In the genomic region with DNA sequence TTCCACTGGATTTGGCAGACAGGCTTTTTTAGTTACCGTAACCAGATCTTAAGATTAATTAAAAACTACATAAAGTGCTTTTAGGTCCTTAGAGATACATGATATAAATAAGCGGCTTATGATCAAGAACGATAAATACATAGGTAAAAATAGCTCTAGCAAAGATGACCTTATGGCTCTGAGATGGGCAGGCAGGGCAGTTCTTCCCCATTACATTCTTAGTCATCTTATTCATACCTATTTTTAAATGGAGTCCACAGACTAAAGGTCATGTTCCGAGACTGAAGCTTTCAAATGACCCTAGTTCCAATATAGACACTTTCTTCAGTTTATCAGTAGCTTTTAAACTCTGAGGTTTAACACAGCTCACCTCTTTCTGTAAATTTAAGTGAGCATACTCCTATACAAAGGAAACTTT, we compare ENCODE assay signal across 9 cellular contexts. TPM values are rescaled to one million over a fixed set of nuclear protein-coding genes. Genes with fewer than 3 reads are reported as not detected.
DNase-seq lines count a peak whose midpoint lies in the region; ATAC-seq and TF ChIP-seq lines count a peak whose summit lies in the region.
"Had no signal": no experiment of that assay in that cellular context is flagged by ENCODE, and none has a peak within 500 bp of the region (broad histone marks: within the 10 kb centered on the region; RNA-seq: fewer than 3 reads in every experiment).

No MANE protein-coding gene starts in this region.

- dilution Hi-C loops in mammary epithelial cell (cut with HindIII; ENCODE audit: low sequenced_read_pairs): loop anchor here (10.0 kb wide), 1 partner anchor 60 kb away; a partner anchor contains a TSS

- WGBS in mammary epithelial cell (ENCODE audit: low coverage, missing lambda C conversion rate): 27% methylated on average over 4 of the region's 4 CpGs
- 100% methylated on average over 1 of the region's 4 CpGs for WGBS in mesodermal cell (ENCODE audit: insufficient coverage in 2 of 2), 2 experiments

- no TSS peak for BruUV-seq in mammary epithelial cell (replicated peaks; lab: Mats Ljungman, UMichigan)

- peak overlapping the region; percentile 100 for H3K9ac ChIP-seq in mammary epithelial cell (ENCODE audit: insufficient read depth, low read length)

- H2AFZ ChIP-seq in mammary epithelial cell (ENCODE audit: low read depth, low read length): no peak overlapping the region

- H3K79me2 ChIP-seq in mammary epithelial cell (ENCODE audit: insufficient read depth, low read length): peaks cover 77% of the 10 kb centered on the region

- H3K4me2 ChIP-seq in mammary epithelial cell (ENCODE audit: insufficient read depth, low read depth, low read length): peak overlapping the region; percentile 75

- CTCF ChIA-PET in mammary epithelial cell (lab: Charles Lee; ENCODE audit: low non-redundant PET): no interaction called here

- H3K27ac ChIP-seq in cardiac muscle cell (peak overlapping the region; percentile 51), mammary epithelial cell (ENCODE audit: insufficient read depth, low read depth, low read length) (peak overlapping the region; percentile 89), mesodermal cell (ENCODE audit: low read depth, low read length, severe bottlenecking) (peak overlapping the region; percentile 42)

- H3K27me3 ChIP-seq in cardiac muscle cell: no peaks in the 10 kb centered on the region
- no peaks in the 10 kb centered on the region for H3K27me3 ChIP-seq in mammary epithelial cell (ENCODE audit: insufficient read depth, low read length)

- DNase-seq in cardiac muscle cell (ENCODE audit: low read depth in 1 of 2, low spot score in 1 of 2) (peak in 1 of 2 donors; percentile 36), Right ventricle myocardium inferior (ENCODE audit: missing footprints) (no peak), mammary epithelial cell (no peak), iPS-NIHi7 (ENCODE audit: extremely low spot score) (no peak), NCI-H2171 (lab: John Stamatoyannopoulos, UW) (no peak)
- DNase-seq: islet precursor cell had no signal

- no peak for ATAC-seq in Right ventricle myocardium inferior
- no peak for ATAC-seq in activated CD4-positive, CD25-positive, alpha-beta regulatory T cell treated with anti-CD3 and anti-CD28 coated beads, Interleukin-2, amount 50 U/mL, for 24 hours
- ATAC-seq in HG02759 (IDR thresholded peaks at IDR 0.05; ENCODE audit: unreplicated experiment): no peak

- H3K9me3 ChIP-seq in cardiac muscle cell (ENCODE audit: low read depth) (no peaks in the 10 kb centered on the region), mammary epithelial cell (replicated peaks; ENCODE audit: insufficient read depth, low read length) (no peaks in the 10 kb centered on the region), mesodermal cell (ENCODE audit: control insufficient read depth, low read length) (no peaks in the 10 kb centered on the region)

- no peak for TF ChIP-seq CTCF in cardiac muscle cell (IDR thresholded peaks at IDR 0.05; ENCODE audit: low read depth, low read length)
- no peak for TF ChIP-seq CTCF in mammary epithelial cell (conservative IDR thresholded peaks at IDR 0.05 in 1 of 2, IDR thresholded peaks at IDR 0.05 in 1 of 2; ENCODE audit: extremely low read depth in 1 of 2, insufficient read depth in 1 of 2, low read depth in 1 of 2, low read length in 2 of 2)

- H3K4me1 ChIP-seq in cardiac muscle cell (ENCODE audit: low read depth): peaks cover 31% of the 10 kb centered on the region
- peaks cover 29% of the 10 kb centered on the region for H3K4me1 ChIP-seq in mammary epithelial cell (ENCODE audit: insufficient read depth, low read length)
- peaks cover 19% of the 10 kb centered on the region for H3K4me1 ChIP-seq in mesodermal cell (ENCODE audit: control insufficient read depth, insufficient read depth, low read length, poor library complexity, severe bottlenecking)

- peaks cover 26% of the 10 kb centered on the region for H4K20me1 ChIP-seq in mammary epithelial cell (ENCODE audit: insufficient read depth, low read length)

- intact Hi-C loops in Right ventricle myocardium inferior (cut with DNase I): no loop called here
- intact Hi-C loops in mammary epithelial cell (cut with micrococcal nuclease): loop anchor here (5.0 kb wide), 1 partner anchor 122 kb away; a partner anchor contains a TSS

- in situ Hi-C loops in mammary epithelial cell (cut with MboI; ENCODE audit: low sequenced_read_pairs in 2 of 2): no loop called here

- H3K4me3 ChIP-seq in cardiac muscle cell (peak overlapping the region; percentile 76), mammary epithelial cell (replicated peaks in 1 of 3; ENCODE audit: insufficient read depth in 1 of 3, low read depth in 2 of 3, low read length in 3 of 3) (peak overlapping the region; percentile 77 to 97 (median 85)), mesodermal cell (ENCODE audit: extremely low read depth, insufficient read depth, low read length, poor library complexity, severe bottlenecking) (peak overlapping the region; percentile 79)

- H3K36me3 ChIP-seq in cardiac muscle cell: peaks cover 39% of the 10 kb centered on the region
- H3K36me3 ChIP-seq in mammary epithelial cell (ENCODE audit: insufficient read depth, low read length): peaks cover 46% of the 10 kb centered on the region
- H3K36me3 ChIP-seq in mesodermal cell (ENCODE audit: control insufficient read depth, insufficient read depth, low read length): peaks cover 76% of the 10 kb centered on the region

RNA-seq across cellular contexts. Expression of a gene that starts 4.3 kb away (rescaled TPM):
- total RNA-seq in cardiac muscle cell: 96.5 and 101 TPM in 2 replicates
- polyA plus RNA-seq in cardiac muscle cell: 61.2 and 65.2 TPM in 2 replicates
- total RNA-seq in Right ventricle myocardium inferior: 99.7 TPM
- 100 to 1,000 TPM; 289 to 455 TPM for total RNA-seq in mammary epithelial cell
- polyA plus RNA-seq in mammary epithelial cell: 126 TPM
- 272 TPM for polyA minus RNA-seq in mammary epithelial cell
- 150 TPM for polyA plus RNA-seq in mesodermal cell (2013, experiment 1 of 2)
- polyA plus RNA-seq in mesodermal cell (2013, experiment 2 of 2): 143 TPM

RNA-seq across cellular contexts. Expression of a gene that starts 25.9 kb away (rescaled TPM):
- total RNA-seq in cardiac muscle cell (28.8 and 44.2 TPM in 2 replicates), Right ventricle myocardium inferior (80.3 TPM), mammary epithelial cell (10 to 100 TPM in 1 of 2 donors, 1 to 10 TPM in 1; 2.9 to 98.0 TPM)
- polyA plus RNA-seq in cardiac muscle cell (51.9 and 65.5 TPM in 2 replicates), mammary epithelial cell (4.8 TPM)
- polyA minus RNA-seq in mammary epithelial cell: 5.1 TPM
- 6.7 TPM for polyA plus RNA-seq in mesodermal cell (2013, experiment 1 of 2)
- 7.2 TPM for polyA plus RNA-seq in mesodermal cell (2013, experiment 2 of 2)

RNA-seq across cellular contexts. Expression of a gene that starts 54.3 kb away (rescaled TPM):
- total RNA-seq in cardiac muscle cell: 65.9 and 158 TPM in 2 replicates
- polyA plus RNA-seq in cardiac muscle cell: 62.2 and 82.2 TPM in 2 replicates
- total RNA-seq in Right ventricle myocardium inferior: 131 TPM
- total RNA-seq in mammary epithelial cell: 100 to 1,000 TPM in 1 of 2 donors, 10 to 100 TPM in 1; 62.5 to 178 TPM
- polyA plus RNA-seq in mammary epithelial cell: 114 TPM
- polyA minus RNA-seq in mammary epithelial cell: 28.8 TPM
- polyA plus RNA-seq in mesodermal cell (2013, experiment 1 of 2): 98.5 TPM
- polyA plus RNA-seq in mesodermal cell (2013, experiment 2 of 2): 102 TPM

RNA-seq across cellular contexts. Expression of a gene that starts 59.5 kb away (rescaled TPM):
- 3.9 TPM in 1 of 2 replicates, not detected in the other for total RNA-seq in cardiac muscle cell
- 4.7 and 6.2 TPM in 2 replicates for polyA plus RNA-seq in cardiac muscle cell
- not detected for total RNA-seq in Right ventricle myocardium inferior
- total RNA-seq in mammary epithelial cell: not detected
- not detected for polyA plus RNA-seq in mammary epithelial cell
- not detected for polyA minus RNA-seq in mammary epithelial cell
- not detected for polyA plus RNA-seq in mesodermal cell (2013, experiment 1 of 2)
- not detected for polyA plus RNA-seq in mesodermal cell (2013, experiment 2 of 2)
